ENCODE assay signal across 19 cellular contexts in genomic region chr2:64563436-64563938, GRCh38. TPM values are rescaled to one million over a fixed set of nuclear protein-coding genes. Genes with fewer than 3 reads are reported as not detected.
DNase-seq lines count a peak whose midpoint lies in the region; ATAC-seq, FAIRE-seq and TF ChIP-seq lines count a peak whose summit lies in the region.
"Had no signal": no experiment of that assay in that cellular context is flagged by ENCODE, and none has a peak within 500 bp of the region (broad histone marks: within the 10 kb centered on the region; RNA-seq: fewer than 3 reads in every experiment).

No MANE protein-coding gene starts in this region.

- FAIRE-seq in K562 (lab: Jason Lieb, UNC) (no peak), RCC 7860 (lab: Jason Lieb, UNC) (no peak)
- FAIRE-seq: GM12891, H54 had no signal

- POLR2A ChIA-PET in activated CD4-positive, alpha-beta memory T cell treated with anti-CD3 and anti-CD28 coated beads for 36 hours (lab: Charles Lee), result interaction anchor here (1.6 kb wide), 1 partner anchor 40 kb away, joined by 4 read pairs; the partner anchor contains the start of gene AFTPH
- POLR2A ChIA-PET in activated CD4-positive, alpha-beta memory T cell treated with anti-CD3 and anti-CD28 coated beads, Interleukin-2, amount 10 ng/mL, durations not matched to agents 7 days and 5 days (lab: Charles Lee), result no interaction called here
- POLR2A ChIA-PET in K562 (lab: Yijun Ruan, JAX), result no interaction called here

- no peaks in the 10 kb centered on the region for H3K9me3 Mint-ChIP-seq in activated CD4-positive, alpha-beta memory T cell treated with anti-CD3 and anti-CD28 coated beads for 36 hours
- no peaks in the 10 kb centered on the region for H3K9me3 Mint-ChIP-seq in activated CD4-positive, alpha-beta memory T cell treated with anti-CD3 and anti-CD28 coated beads, Interleukin-2, amount 10 ng/mL, durations not matched to agents 7 days and 5 days
- H3K9me3 Mint-ChIP-seq: CD14-positive monocyte; CD8-positive, alpha-beta T cell; GM23338 had no signal

- no peak overlapping the region for H3K4me3 ChIP-seq in SK-N-MC
- no peak overlapping the region for H3K4me3 ChIP-seq in K562
- H3K4me3 ChIP-seq: BLaER1, GM23338 had no signal

- H3K9ac ChIP-seq in SK-N-MC (ENCODE audit: insufficient read length), result no peak overlapping the region
- no peak overlapping the region for H3K9ac ChIP-seq in K562 (ENCODE audit: insufficient read depth in 1 of 2, low read depth in 2 of 2, low read length in 2 of 2)
- H3K9ac ChIP-seq: BLaER1 had no signal

- TF ChIP-seq EP300 in K562 (IDR thresholded peaks at IDR 0.05; ENCODE audit: low read length), result no peak

- no peaks in the 10 kb centered on the region for H3K79me2 ChIP-seq in K562 (ENCODE audit: control insufficient read depth, insufficient read depth, low read length)

- ATAC-seq in K562, result no peak
- ATAC-seq: CD8-positive, alpha-beta T cell; GM23338 had no signal

- no peak overlapping the region for H3K4me2 ChIP-seq in K562 (ENCODE audit: insufficient read depth, low read length)
- H3K4me2 ChIP-seq: BLaER1, GM23338 had no signal

- H3K9me3 ChIP-seq in SK-N-MC (ENCODE audit: low read depth, low read length) (no peaks in the 10 kb centered on the region), K562 (replicated peaks; ENCODE audit: control insufficient read depth, insufficient read depth, low read depth, low read length) (no peaks in the 10 kb centered on the region)
- H3K9me3 ChIP-seq: BLaER1 had no signal

- 0 out of 2 replicates have a peak overlapping the region, but pooled peaks have one; percentile 79 for H3K27ac ChIP-seq in SK-N-MC
- no peak overlapping the region for H3K27ac ChIP-seq in K562 (ENCODE audit: extremely low read depth, low read depth, low read length)
- H3K27ac ChIP-seq: BLaER1, HL-60 had no signal

- no TSS peak for BruUV-seq in K562 (replicated peaks; lab: Mats Ljungman, UMichigan)

- no peaks in the 10 kb centered on the region for H3K9me1 ChIP-seq in K562 (ENCODE audit: control insufficient read depth, insufficient read depth, low read length)

- CTCF ChIA-PET in activated CD4-positive, alpha-beta memory T cell treated with anti-CD3 and anti-CD28 coated beads for 36 hours (lab: Charles Lee), result interaction anchor here (0.6 to 11.4 kb wide), 5 partner anchors 9 to 233 kb away, joined by 3 to 161 read pairs (median 4); partner anchors contain the start of gene AFTPH
- CTCF ChIA-PET in activated CD4-positive, alpha-beta memory T cell treated with anti-CD3 and anti-CD28 coated beads, Interleukin-2, amount 10 ng/mL, durations not matched to agents 7 days and 5 days (lab: Charles Lee), result interaction anchor here (0.9 kb wide), 1 partner anchor 87 kb away, joined by 3 read pairs; no protein-coding TSS in a partner anchor
- CTCF ChIA-PET in K562 (lab: Yijun Ruan, JAX; ENCODE audit: low intra/inter-chr PET ratio), result no interaction called here

- H3K27me3 ChIP-seq in K562 (ENCODE audit: control insufficient read depth in 2 of 2, insufficient read depth in 2 of 2, low read length in 2 of 2), result no peaks in the 10 kb centered on the region
- H3K27me3 ChIP-seq: BLaER1 had no signal

- no peak for TF ChIP-seq CTCF in K562 (IDR thresholded peaks at IDR 0.05 in 2 of 3, conservative IDR thresholded peaks at IDR 0.05 in 1 of 3; ENCODE audit: insufficient read depth in 2 of 3, low read depth in 1 of 3, low read length in 3 of 3)

- intact Hi-C loops in activated CD4-positive, alpha-beta memory T cell treated with anti-CD3 and anti-CD28 coated beads for 36 hours (cut with micrococcal nuclease), result loop anchor here (2.0 kb wide), 1 partner anchor 233 kb away; no protein-coding TSS in a partner anchor
- intact Hi-C loops in K562 (cut with micrococcal nuclease), result loop anchor here (2.0 kb wide), 1 partner anchor 41 kb away; no protein-coding TSS in a partner anchor

- no peaks in the 10 kb centered on the region for H4K20me1 ChIP-seq in K562 (replicated peaks; ENCODE audit: control insufficient read depth, insufficient read depth, low read length)

- no peaks in the 10 kb centered on the region for H3K4me1 ChIP-seq in K562 (replicated peaks in 1 of 2; ENCODE audit: control insufficient read depth in 2 of 2, insufficient read depth in 2 of 2, low read length in 2 of 2)

- H3K27ac Mint-ChIP-seq in activated CD4-positive, alpha-beta memory T cell treated with anti-CD3 and anti-CD28 coated beads for 36 hours, result no peak overlapping the region
- H3K27ac Mint-ChIP-seq in activated CD4-positive, alpha-beta memory T cell treated with anti-CD3 and anti-CD28 coated beads, Interleukin-2, amount 10 ng/mL, durations not matched to agents 7 days and 5 days, result no peak overlapping the region
- H3K27ac Mint-ChIP-seq: CD8-positive, alpha-beta T cell had no signal

- peak; percentile 9 for DNase-seq in activated CD4-positive, alpha-beta memory T cell treated with anti-CD3 and anti-CD28 coated beads for 36 hours
- no peak for DNase-seq in activated CD4-positive, alpha-beta memory T cell treated with anti-CD3 and anti-CD28 coated beads, Interleukin-2, amount 10 ng/mL, durations not matched to agents 7 days and 5 days
- DNase-seq in SK-N-MC (ENCODE audit: low read depth, low spot score) (no peak), K562 (ENCODE audit: extremely low read depth in 1 of 4, low spot score in 3 of 4) (no peak), germinal center (ENCODE audit: low spot score) (no peak), NCI-H524 treated with DMSO at 0.1 percent for 48 hours (lab: John Stamatoyannopoulos, UW) (no peak), RCC 7860 (ENCODE audit: low spot score) (no peak)
- DNase-seq: 8988T; Calu3; CD8-positive, alpha-beta T cell; DMS79 treated with DMSO at 0.1 percent for 48 hours; HCEC 1CT; IMR-90 had no signal

- H2AFZ ChIP-seq in K562 (ENCODE audit: low read depth, low read length), result no peak overlapping the region
- H2AFZ ChIP-seq: GM23338 had no signal

- peaks cover 40% of the 10 kb centered on the region for H3K4me1 Mint-ChIP-seq in activated CD4-positive, alpha-beta memory T cell treated with anti-CD3 and anti-CD28 coated beads for 36 hours (ENCODE audit: low read depth)
- H3K4me1 Mint-ChIP-seq in activated CD4-positive, alpha-beta memory T cell treated with anti-CD3 and anti-CD28 coated beads, Interleukin-2, amount 10 ng/mL, durations not matched to agents 7 days and 5 days, result peaks cover 37% of the 10 kb centered on the region

- no peak for TF ChIP-seq RAD21 in K562 (CRISPR knock-in tag; conservative IDR thresholded peaks at IDR 0.05 in 1 of 2, IDR thresholded peaks at IDR 0.05 in 1 of 2)

- no peaks in the 10 kb centered on the region for H3K27me3 Mint-ChIP-seq in activated CD4-positive, alpha-beta memory T cell treated with anti-CD3 and anti-CD28 coated beads for 36 hours
- H3K27me3 Mint-ChIP-seq in activated CD4-positive, alpha-beta memory T cell treated with anti-CD3 and anti-CD28 coated beads, Interleukin-2, amount 10 ng/mL, durations not matched to agents 7 days and 5 days, result no peaks in the 10 kb centered on the region

- WGBS in K562 (ENCODE audit: insufficient coverage, low coverage, missing lambda C conversion rate), result 80% methylated on average over 6 of the region's 6 CpGs

- no peak for TF ChIP-seq POLR2A in K562 (conservative IDR thresholded peaks at IDR 0.05)

- H3K36me3 ChIP-seq in SK-N-MC (ENCODE audit: insufficient read depth, low read length), result no peaks in the 10 kb centered on the region
- H3K36me3 ChIP-seq in K562 (ENCODE audit: control insufficient read depth, insufficient read depth, low read length), result no peaks in the 10 kb centered on the region; the same call in 2 of the 3 replicates

- H3K36me3 Mint-ChIP-seq in activated CD4-positive, alpha-beta memory T cell treated with anti-CD3 and anti-CD28 coated beads for 36 hours, result peaks cover 4% of the 10 kb centered on the region
- H3K36me3 Mint-ChIP-seq in activated CD4-positive, alpha-beta memory T cell treated with anti-CD3 and anti-CD28 coated beads, Interleukin-2, amount 10 ng/mL, durations not matched to agents 7 days and 5 days (ENCODE audit: low read depth), result peaks cover 15% of the 10 kb centered on the region

- in situ Hi-C loops in K562 (cut with MboI), result no loop called here

- H3K4me3 Mint-ChIP-seq in activated CD4-positive, alpha-beta memory T cell treated with anti-CD3 and anti-CD28 coated beads for 36 hours, result no peak overlapping the region
- H3K4me3 Mint-ChIP-seq in activated CD4-positive, alpha-beta memory T cell treated with anti-CD3 and anti-CD28 coated beads, Interleukin-2, amount 10 ng/mL, durations not matched to agents 7 days and 5 days, result no peak overlapping the region
- H3K4me3 Mint-ChIP-seq: CD14-positive monocyte; CD8-positive, alpha-beta T cell; GM23338 had no signal

TF ChIP-seq in K562, 482 proteins besides CTCF, POLR2A, EP300 and RAD21 (continues in another document):
- TF ChIP-seq PCBP2 (IDR thresholded peaks at IDR 0.05; ENCODE audit: low read depth, low read length, poor library complexity, severe bottlenecking) (no peak), NRF1 (conservative IDR thresholded peaks at IDR 0.05 in 1 of 2, IDR thresholded peaks at IDR 0.05 in 1 of 2) (no peak), RFX5 (IDR thresholded peaks at IDR 0.05; ENCODE audit: low read depth, low read length) (no peak), SREBF1 (IDR thresholded peaks at IDR 0.05; ENCODE audit: borderline replicate concordance, low read depth, low read length) (no peak)

RNA-seq across cellular contexts. Expression of gene AFTPH, which starts 39.4 kb away (rescaled TPM):
- 10 to 100 TPM; 34.8 to 36.4 TPM for total RNA-seq in activated CD4-positive, alpha-beta memory T cell treated with anti-CD3 and anti-CD28 coated beads for 36 hours
- 10 to 100 TPM; 39.2 to 40.2 TPM for total RNA-seq in activated CD4-positive, alpha-beta memory T cell treated with anti-CD3 and anti-CD28 coated beads, Interleukin-2, amount 10 ng/mL, durations not matched to agents 7 days and 5 days
- total RNA-seq in K562 (2011; cell fraction: chromatin; rRNA removed; ENCODE audit: low replicate concordance), result 12.6 and 37.3 TPM in 2 replicates
- total RNA-seq in K562 (2011; cell fraction: nucleolus; rRNA removed), result 6.3 and 9.9 TPM in 2 replicates
- total RNA-seq in K562 (2011; cell fraction: nucleoplasm; rRNA removed), result 12.0 and 18.2 TPM in 2 replicates
- total RNA-seq in K562 (2014; rRNA removed), result 10.8 and 12.9 TPM in 2 replicates
- 21.2 and 24.9 TPM in 2 replicates for total RNA-seq in K562 (2014; rRNA removed; fragmentation: Illumina TruSeq; extraction: Trizol)
- 23.3 and 26.2 TPM in 2 replicates for total RNA-seq in K562 (2015; rRNA removed; fragmentation: Illumina TruSeq; extraction: Trizol)
- total RNA-seq in K562 (2021), result 13.6 and 13.8 TPM in 2 replicates
- polyA plus RNA-seq in K562 (2011; rRNA removed), result 17.8 and 21.5 TPM in 2 replicates
- 6.8 and 10.1 TPM in 2 replicates for polyA plus RNA-seq in K562 (2011; cell fraction: cytosol; rRNA removed)
- 9.6 and 13.3 TPM in 2 replicates for polyA plus RNA-seq in K562 (2011; cell fraction: nucleus; rRNA removed)
- polyA plus RNA-seq in K562 (2012), result 13.9 and 14.1 TPM in 2 replicates
- polyA plus RNA-seq in K562 (2014; fragmentation: Illumina TruSeq; extraction: Trizol), result 15.5 and 18.3 TPM in 2 replicates
- 1 to 10 TPM; 8.0 to 9.3 TPM for polyA plus RNA-seq in K562 (2014; fragmentation: Nextera tagmentation; extraction: Ambion mirVana)
- 12.2 and 12.6 TPM in 2 replicates for polyA plus RNA-seq in K562 (2014; rRNA removed)
- polyA minus RNA-seq in K562 (2011; rRNA and poly(A)+ RNA removed), result 31.0 and 36.1 TPM in 2 replicates
- 11.6 and 12.5 TPM in 2 replicates for polyA minus RNA-seq in K562 (2011; cell fraction: cytosol; rRNA and poly(A)+ RNA removed)
- 11.3 and 21.7 TPM in 2 replicates for polyA minus RNA-seq in K562 (2011; cell fraction: nucleus; rRNA and poly(A)+ RNA removed)
